21 cellular contexts compared by ENCODE assay signal in the genomic region with DNA sequence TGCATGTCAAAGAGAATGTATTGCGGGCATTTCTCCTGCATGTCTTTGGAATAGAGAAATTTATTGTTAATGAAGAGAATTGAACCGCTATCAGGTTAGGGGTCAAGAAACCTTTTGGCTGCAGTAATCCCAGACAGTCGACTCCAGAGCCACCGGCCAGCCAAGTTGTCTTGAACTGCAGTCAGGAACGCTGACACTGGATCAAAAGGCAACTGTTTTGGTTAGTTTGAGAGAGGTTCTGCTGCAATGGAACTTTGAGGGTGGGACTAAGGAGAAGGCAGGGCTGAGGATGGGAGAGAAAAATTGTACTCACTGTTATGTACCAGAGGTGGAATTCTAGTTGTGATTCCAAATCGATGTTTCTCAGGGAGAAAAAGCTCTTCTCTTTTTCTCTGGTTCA. TPM values are rescaled to one million over a fixed set of nuclear protein-coding genes. Genes with fewer than 3 reads are reported as not detected.
DNase-seq lines count a peak whose midpoint lies in the region; ATAC-seq and TF ChIP-seq lines count a peak whose summit lies in the region.
"Had no signal": no experiment of that assay in that cellular context is flagged by ENCODE, and none has a peak within 500 bp of the region (broad histone marks: within the 10 kb centered on the region; RNA-seq: fewer than 3 reads in every experiment).

No MANE protein-coding gene starts in this region.

- H3K9me3 ChIP-seq in heart right ventricle = no peaks in the 10 kb centered on the region
- no peaks in the 10 kb centered on the region for H3K9me3 ChIP-seq in gastroesophageal sphincter
- H3K9me3 ChIP-seq in sigmoid colon = no peaks in the 10 kb centered on the region

- DNase-seq in heart right ventricle = no peak
- DNase-seq in Right ventricle myocardium inferior (ENCODE audit: missing footprints) = no peak
- no peak for DNase-seq in sigmoid colon
- no peak for DNase-seq in type B pancreatic cell (ENCODE audit: extremely low spot score, unreplicated experiment)
- DNase-seq in activated CD4-positive, alpha-beta T cell treated with anti-CD3 and anti-CD28 coated beads for 4 hours = no peak
- no peak for DNase-seq in activated T-cell treated with anti-CD3 and anti-CD28 coated beads for 4 hours
- DNase-seq: activated CD8-positive, alpha-beta memory T cell treated with anti-CD3 and anti-CD28 coated beads, Interleukin-2, amount 50 U/mL, for 4 hours; activated gamma-delta T cell; NCI-H187 treated with DMSO at 0.1 percent for 48 hours; NCI-H345; occipital lobe; stimulated activated CD4-positive, alpha-beta T cell treated with anti-CD3 and anti-CD28 coated beads, Interleukin-2, amount 100 ng/mL, for 24 hours; stimulated activated naive CD4-positive, alpha-beta T cell; T-helper 2 cell had no signal

- H3K4me3 Mint-ChIP-seq in type B pancreatic cell = peak overlapping the region; percentile 3

- intact Hi-C loops in heart right ventricle (cut with DNase I) (loop anchor here in 1 of 10 donors (5.0 kb wide), 1 partner anchor 35 kb away; no protein-coding TSS in a partner anchor), Right ventricle myocardium inferior (cut with DNase I) (no loop called here), sigmoid colon (cut with DNase I) (no loop called here)

- ATAC-seq in heart right ventricle = no peak
- ATAC-seq in Right ventricle myocardium inferior = no peak
- no peak for ATAC-seq in gastroesophageal sphincter
- no peak for ATAC-seq in GM21529 (IDR thresholded peaks at IDR 0.05; ENCODE audit: unreplicated experiment)
- ATAC-seq: sciatic nerve had no signal

- peak overlapping the region; percentile 23 for H3K27ac Mint-ChIP-seq in type B pancreatic cell

- H3K27me3 ChIP-seq in heart right ventricle (no peaks in the 10 kb centered on the region), gastroesophageal sphincter (no peaks in the 10 kb centered on the region), sigmoid colon (no peaks in the 10 kb centered on the region)
- H3K27me3 ChIP-seq: cardiac muscle cell had no signal

- H3K4me1 ChIP-seq in heart right ventricle (peaks cover 30 to 100% (median 97%) of the 10 kb centered on the region in 9 donors), gastroesophageal sphincter (peaks cover 24 to 94% (median 31%) of the 10 kb centered on the region in 3 donors), sigmoid colon (peaks cover 0 to 96% (median 94%) of the 10 kb centered on the region in 4 donors)

- 70 to 77% methylated on average over 6 of the region's 6 CpGs for WGBS in heart right ventricle, 2 donors
- WGBS in gastroesophageal sphincter (ENCODE audit: low coverage in 1 of 2), 2 donors = 50 to 84% methylated on average over 6 of the region's 6 CpGs
- 88 to 93% methylated on average over 6 of the region's 6 CpGs for WGBS in sigmoid colon, 2 donors

- no peak for TF ChIP-seq CTCF in heart right ventricle (IDR thresholded peaks at IDR 0.05)
- no peak for TF ChIP-seq CTCF in gastroesophageal sphincter (IDR thresholded peaks at IDR 0.05)
- no peak for TF ChIP-seq CTCF in sigmoid colon (IDR thresholded peaks at IDR 0.05)
- no peak for TF ChIP-seq CTCF in type B pancreatic cell (conservative IDR thresholded peaks at IDR 0.05)

- H3K4me1 Mint-ChIP-seq in type B pancreatic cell (ENCODE audit: unreplicated experiment) = peaks cover 50% of the 10 kb centered on the region

- no peak overlapping the region for H3K4me3 ChIP-seq in heart right ventricle
- H3K4me3 ChIP-seq in gastroesophageal sphincter = no peak overlapping the region
- no peak overlapping the region for H3K4me3 ChIP-seq in sigmoid colon
- H3K4me3 ChIP-seq: cardiac muscle cell, SK-N-MC had no signal

- no peaks in the 10 kb centered on the region for H3K27me3 Mint-ChIP-seq in type B pancreatic cell

- H3K36me3 ChIP-seq in heart right ventricle (no peaks in the 10 kb centered on the region), gastroesophageal sphincter (no peaks in the 10 kb centered on the region), sigmoid colon (no peaks in the 10 kb centered on the region)
- H3K36me3 ChIP-seq: cardiac muscle cell had no signal

- peaks cover 39% of the 10 kb centered on the region for H3K36me3 Mint-ChIP-seq in type B pancreatic cell

- peaks cover 14% of the 10 kb centered on the region for H3K9me3 Mint-ChIP-seq in type B pancreatic cell

- TF ChIP-seq EP300 in gastroesophageal sphincter (IDR thresholded peaks at IDR 0.05) (no peak), sigmoid colon (IDR thresholded peaks at IDR 0.05) (no peak)

- peak overlapping the region in 9 of 10 donors; percentile 65 to 96 (median 82) for H3K27ac ChIP-seq in heart right ventricle
- peak overlapping the region in 3 of 4 donors; percentile 65 to 68 (median 68) for H3K27ac ChIP-seq in gastroesophageal sphincter
- H3K27ac ChIP-seq in sigmoid colon = peak overlapping the region; percentile 74 to 84 (median 77)
- H3K27ac ChIP-seq: cardiac muscle cell, KMS-11, SK-N-MC, VCaP had no signal

- no peak for TF ChIP-seq POLR2A in gastroesophageal sphincter (IDR thresholded peaks at IDR 0.05)
- TF ChIP-seq POLR2A in sigmoid colon (IDR thresholded peaks at IDR 0.05) = no peak

RNA-seq across cellular contexts. Expression of a gene that starts 28.2 kb away (rescaled TPM):
- total RNA-seq in heart right ventricle (100 to 1,000 TPM; 233 to 450 (median 325) TPM), Right ventricle myocardium inferior (330 TPM), gastroesophageal sphincter (10 to 100 TPM; 70.7 to 78.7 (median 72.5) TPM), sigmoid colon (100 to 1,000 TPM in 1 of 4 donors, 10 to 100 TPM in 3; 65.3 to 101 (median 75.9) TPM), type B pancreatic cell (ENCODE audit: low replicate concordance) (68.3 and 118 TPM in 2 replicates)
- polyA plus RNA-seq in heart right ventricle (10 to 100 TPM; 22.9 to 64.7 TPM), sigmoid colon (10 to 100 TPM in 2 of 3 donors, 1 to 10 TPM in 1; 5.5 to 18.6 (median 14.0) TPM)
